8 cellular contexts compared by ENCODE assay signal in genomic region chr2:11829324-11829946, GRCh38.
DNase-seq lines count a peak whose midpoint lies in the region; ATAC-seq, FAIRE-seq and TF ChIP-seq lines count a peak whose summit lies in the region.

No MANE protein-coding gene starts in this region.

- peaks cover 11% of the 10 kb centered on the region for H3F3A ChIP-seq in DOHH2 (ENCODE audit: control insufficient read depth, insufficient read depth)
- H3F3A ChIP-seq in GM23338 (replicated peaks; ENCODE audit: low read depth) = peaks cover 5% of the 10 kb centered on the region; the same call in 1 of the 2 replicates

- H3K9me2 ChIP-seq in DOHH2 (replicated peaks; ENCODE audit: control insufficient read depth, low read length) (no peaks in the 10 kb centered on the region), GM23338 (ENCODE audit: insufficient read depth) (peaks cover 8% of the 10 kb centered on the region; the same call in 1 of the 2 replicates)

- intact Hi-C loops in pancreas (cut with DNase I) = loop anchor here in 1 of 3 donors (10.0 kb wide), 1 partner anchor 1175 kb away; no protein-coding TSS in a partner anchor
- intact Hi-C loops in tibial artery (cut with DNase I; ENCODE audit: low total_unique reads) = loop anchor here (10.0 kb wide), 1 partner anchor 1105 kb away; no protein-coding TSS in a partner anchor

- FAIRE-seq in pancreas (lab: Jason Lieb, UNC) = no peak

- H3K4me3 Mint-ChIP-seq in GM23338 = peak overlapping the region; percentile 46
- H3K4me3 Mint-ChIP-seq in activated naive CD8-positive, alpha-beta T cell = peak overlapping the region; percentile 76

- 6 to 7% methylated on average over 11 of the region's 11 CpGs for WGBS in pancreas, 2 donors

- H3K27me3 ChIP-seq in DOHH2 (ENCODE audit: control insufficient read depth, low read length) (no peaks in the 10 kb centered on the region), GM23338 (ENCODE audit: insufficient read depth) (no peaks in the 10 kb centered on the region), cardiac muscle cell (no peaks in the 10 kb centered on the region), pancreas (no peaks in the 10 kb centered on the region), tibial artery (no peaks in the 10 kb centered on the region)

- H4K20me1 ChIP-seq in DOHH2 (ENCODE audit: control insufficient read depth, insufficient read depth, low read depth, low read length) (no peaks in the 10 kb centered on the region), GM23338 (replicated peaks; ENCODE audit: insufficient read depth) (no peaks in the 10 kb centered on the region)

- H3K27ac ChIP-seq in DOHH2 (ENCODE audit: low read depth, low read length) (peak overlapping the region; percentile 91), GM23338 (ENCODE audit: low read depth) (peak overlapping the region; percentile 80), cardiac muscle cell (peak overlapping the region; percentile 69), pancreas (peak overlapping the region; percentile 13 to 84 (median 64)), tibial artery (peak overlapping the region; percentile 46 to 62)

- DNase-seq in GM23338 (ENCODE audit: low spot score) = peak; percentile 87
- DNase-seq in Kasumi-1 (lab: John Stamatoyannopoulos, UW) = peak; percentile 71 to 75
- DNase-seq in SK-N-DZ (ENCODE audit: low spot score) = peak; percentile 73
- DNase-seq in cardiac muscle cell (ENCODE audit: low read depth in 1 of 2, low spot score in 1 of 2) = peak; percentile 62 to 83
- peak in 5 of 6 donors; percentile 60 to 78 (median 76) for DNase-seq in pancreas
- DNase-seq in tibial artery = peak; percentile 47 to 80

- peaks cover 13% of the 10 kb centered on the region; the same call in 2 of the 3 replicates for H3K9me3 Mint-ChIP-seq in GM23338
- peaks cover 5% of the 10 kb centered on the region for H3K9me3 Mint-ChIP-seq in activated naive CD8-positive, alpha-beta T cell (ENCODE audit: low read depth)

- H3K36me3 ChIP-seq in DOHH2 (ENCODE audit: control insufficient read depth, low read length) (peaks cover 7% of the 10 kb centered on the region; the same call in 1 of the 2 replicates), GM23338 (ENCODE audit: insufficient read depth) (no peaks in the 10 kb centered on the region; the same call in 1 of the 2 replicates), cardiac muscle cell (peaks cover 13% of the 10 kb centered on the region), pancreas (peaks cover 0 to 7% (median 0%) of the 10 kb centered on the region in 3 donors), tibial artery (peaks cover 0 to 26% (median 16%) of the 10 kb centered on the region in 3 donors)

- peaks cover 6% of the 10 kb centered on the region for H3K27me3 Mint-ChIP-seq in GM23338 (ENCODE audit: insufficient read depth, low read depth, poor library complexity)
- H3K27me3 Mint-ChIP-seq in activated naive CD8-positive, alpha-beta T cell = no peaks in the 10 kb centered on the region

- peaks cover 12% of the 10 kb centered on the region; the same call in 2 of the 3 replicates for H3K36me3 Mint-ChIP-seq in GM23338 (ENCODE audit: low read depth)
- H3K36me3 Mint-ChIP-seq in activated naive CD8-positive, alpha-beta T cell = peaks cover 7% of the 10 kb centered on the region

- H3K4me3 ChIP-seq in DOHH2 (ENCODE audit: low read length) (peak overlapping the region; percentile 72), GM23338 (peak overlapping the region; percentile 29; the same call in 1 of the 2 replicates), cardiac muscle cell (no peak overlapping the region), pancreas (peak overlapping the region in 1 of 4 donors; percentile 8), tibial artery (peak overlapping the region; percentile 22 to 46)

- peaks cover 3% of the 10 kb centered on the region; the same call in 1 of the 2 replicates for H3K9me3 ChIP-seq in DOHH2 (ENCODE audit: control insufficient read depth, insufficient read depth, low read length)
- H3K9me3 ChIP-seq in cardiac muscle cell (ENCODE audit: low read depth) = no peaks in the 10 kb centered on the region
- H3K9me3 ChIP-seq in pancreas = no peaks in the 10 kb centered on the region
- H3K9me3 ChIP-seq in tibial artery = no peaks in the 10 kb centered on the region

- peak; percentile 75 for ATAC-seq in GM23338
- peak; percentile 71 to 75 (median 72) for ATAC-seq in pancreas

- H2AFZ ChIP-seq in GM23338 = peak overlapping the region; percentile 72

- H3K4me1 Mint-ChIP-seq in GM23338 = peaks cover 30% of the 10 kb centered on the region
- peaks cover 46% of the 10 kb centered on the region for H3K4me1 Mint-ChIP-seq in activated naive CD8-positive, alpha-beta T cell (ENCODE audit: low read depth)

- TF ChIP-seq CTCF in DOHH2 (IDR thresholded peaks at IDR 0.05; ENCODE audit: low read depth, low read length, poor library complexity, severe bottlenecking) = peak; percentile 86
- TF ChIP-seq CTCF in GM23338 (conservative IDR thresholded peaks at IDR 0.05; ENCODE audit: low read depth in 2 of 2) = peak; percentile 60 to 77
- peak; percentile 52 for TF ChIP-seq CTCF in cardiac muscle cell (IDR thresholded peaks at IDR 0.05; ENCODE audit: low read depth, low read length)
- peak in 1 of 4 donors; percentile 33 for TF ChIP-seq CTCF in pancreas (IDR thresholded peaks at IDR 0.05)
- peak; percentile 32 to 37 for TF ChIP-seq CTCF in tibial artery (IDR thresholded peaks at IDR 0.05)

- peaks cover 58% of the 10 kb centered on the region for H3K4me1 ChIP-seq in DOHH2 (ENCODE audit: control insufficient read depth, low read length)
- H3K4me1 ChIP-seq in GM23338 (ENCODE audit: insufficient read depth) = peaks cover 21% of the 10 kb centered on the region
- peaks cover 22% of the 10 kb centered on the region for H3K4me1 ChIP-seq in cardiac muscle cell (ENCODE audit: low read depth)
- H3K4me1 ChIP-seq in pancreas = peaks cover 12 to 22% (median 21%) of the 10 kb centered on the region in 3 donors
- H3K4me1 ChIP-seq in tibial artery = peaks cover 0 to 24% (median 15%) of the 10 kb centered on the region in 4 donors

- H3K4me2 ChIP-seq in DOHH2 (ENCODE audit: low read length) = peak overlapping the region; percentile 95
- peak overlapping the region; percentile 65; the same call in 1 of the 2 replicates for H3K4me2 ChIP-seq in GM23338

- H3K27ac Mint-ChIP-seq in GM23338 = peak overlapping the region; percentile 96
- peak overlapping the region; percentile 18 for H3K27ac Mint-ChIP-seq in activated naive CD8-positive, alpha-beta T cell

- no peaks in the 10 kb centered on the region for H3K79me2 ChIP-seq in DOHH2 (ENCODE audit: control insufficient read depth, low read length)
- no peaks in the 10 kb centered on the region for H3K79me2 ChIP-seq in GM23338 (replicated peaks; ENCODE audit: insufficient read depth)

TF ChIP-seq in GM23338, 12 proteins besides CTCF, POLR2A, EP300 and RAD21 (continues in another document):
- TF ChIP-seq NANOG (IDR thresholded peaks at IDR 0.05; ENCODE audit: borderline replicate concordance) (no peak), ETS1 (IDR thresholded peaks at IDR 0.05) (no peak), STAT1 (IDR thresholded peaks at IDR 0.05; ENCODE audit: unreplicated experiment) (no peak), POLR2AphosphoS5 (IDR thresholded peaks at IDR 0.05; ENCODE audit: low read depth) (no peak), EZH2 (IDR thresholded peaks at IDR 0.05; ENCODE audit: low read depth, unreplicated experiment) (no peak), ZNF114 (CRISPR knock-in tag; IDR thresholded peaks at IDR 0.05) (no peak), JUNB (IDR thresholded peaks at IDR 0.05; ENCODE audit: unreplicated experiment) (no peak), CREB1 (CRISPR knock-in tag; IDR thresholded peaks at IDR 0.05; ENCODE audit: low read depth) (no peak)
